ENCODE assay signal across 2 cellular contexts in the genomic region with DNA sequence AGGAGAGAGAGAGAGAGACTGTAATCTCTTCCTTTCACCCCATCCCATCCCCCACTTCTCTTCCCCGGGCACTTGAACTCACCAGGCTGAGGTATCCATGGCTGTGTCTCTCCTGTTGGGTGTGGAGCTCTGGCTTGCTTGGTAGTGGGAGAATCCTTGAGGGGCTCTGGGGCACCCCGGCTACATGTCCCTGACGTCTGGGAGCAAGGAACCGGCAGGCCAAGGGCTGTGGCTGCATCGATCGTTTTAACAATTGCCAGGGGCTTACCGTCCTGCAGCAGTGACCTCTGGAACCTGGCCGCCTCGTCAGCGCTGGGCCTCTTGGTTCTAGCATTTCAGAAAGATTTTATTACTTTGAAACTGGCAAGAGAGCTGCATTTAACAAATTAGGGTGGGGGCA.
TF ChIP-seq lines count a peak whose summit lies in the region.

No MANE protein-coding gene starts in this region.

TF ChIP-seq in WTC11, 78 proteins besides CTCF, POLR2A, EP300 and RAD21 (continued from another document):
- TF ChIP-seq, protein P1, sequence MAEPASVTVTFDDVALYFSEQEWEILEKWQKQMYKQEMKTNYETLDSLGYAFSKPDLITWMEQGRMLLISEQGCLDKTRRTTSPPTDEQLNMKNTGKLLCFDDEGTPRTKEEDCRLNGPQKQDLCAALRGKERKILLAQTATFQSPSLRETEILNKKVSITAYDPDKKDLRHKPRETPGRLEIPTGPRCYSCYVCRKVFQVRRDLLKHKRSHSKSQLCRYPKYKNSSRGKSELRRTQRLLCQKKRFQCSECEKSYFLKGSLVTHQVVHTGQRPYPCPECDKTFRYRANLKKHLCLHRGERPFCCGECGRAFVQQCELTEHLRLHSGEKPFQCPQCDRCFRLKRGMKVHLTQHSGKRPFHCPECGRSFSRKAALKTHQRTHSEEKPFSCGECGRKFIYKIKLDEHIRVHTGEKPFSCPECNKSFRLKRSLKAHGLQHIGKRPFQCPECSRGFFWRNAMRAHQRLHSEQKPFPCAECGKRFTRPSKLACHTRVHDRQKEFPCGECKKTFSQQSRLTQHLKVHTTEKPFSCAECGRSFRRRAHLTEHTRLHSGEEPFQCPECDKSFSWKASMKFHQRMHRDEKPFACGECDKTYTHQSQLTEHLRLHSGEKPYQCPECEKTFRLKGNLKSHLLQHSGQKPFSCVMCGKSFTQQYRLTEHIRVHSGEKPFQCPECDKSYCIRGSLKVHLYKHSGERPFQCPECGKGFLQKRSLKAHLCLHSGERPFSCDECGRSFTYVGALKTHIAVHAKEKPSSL (CRISPR knock-in tag; conservative IDR thresholded peaks at IDR 0.05): no peak

TF ChIP-seq in liver, 16 proteins besides CTCF, POLR2A, EP300 and RAD21 (continued from another document):
- TF ChIP-seq, protein P2, sequence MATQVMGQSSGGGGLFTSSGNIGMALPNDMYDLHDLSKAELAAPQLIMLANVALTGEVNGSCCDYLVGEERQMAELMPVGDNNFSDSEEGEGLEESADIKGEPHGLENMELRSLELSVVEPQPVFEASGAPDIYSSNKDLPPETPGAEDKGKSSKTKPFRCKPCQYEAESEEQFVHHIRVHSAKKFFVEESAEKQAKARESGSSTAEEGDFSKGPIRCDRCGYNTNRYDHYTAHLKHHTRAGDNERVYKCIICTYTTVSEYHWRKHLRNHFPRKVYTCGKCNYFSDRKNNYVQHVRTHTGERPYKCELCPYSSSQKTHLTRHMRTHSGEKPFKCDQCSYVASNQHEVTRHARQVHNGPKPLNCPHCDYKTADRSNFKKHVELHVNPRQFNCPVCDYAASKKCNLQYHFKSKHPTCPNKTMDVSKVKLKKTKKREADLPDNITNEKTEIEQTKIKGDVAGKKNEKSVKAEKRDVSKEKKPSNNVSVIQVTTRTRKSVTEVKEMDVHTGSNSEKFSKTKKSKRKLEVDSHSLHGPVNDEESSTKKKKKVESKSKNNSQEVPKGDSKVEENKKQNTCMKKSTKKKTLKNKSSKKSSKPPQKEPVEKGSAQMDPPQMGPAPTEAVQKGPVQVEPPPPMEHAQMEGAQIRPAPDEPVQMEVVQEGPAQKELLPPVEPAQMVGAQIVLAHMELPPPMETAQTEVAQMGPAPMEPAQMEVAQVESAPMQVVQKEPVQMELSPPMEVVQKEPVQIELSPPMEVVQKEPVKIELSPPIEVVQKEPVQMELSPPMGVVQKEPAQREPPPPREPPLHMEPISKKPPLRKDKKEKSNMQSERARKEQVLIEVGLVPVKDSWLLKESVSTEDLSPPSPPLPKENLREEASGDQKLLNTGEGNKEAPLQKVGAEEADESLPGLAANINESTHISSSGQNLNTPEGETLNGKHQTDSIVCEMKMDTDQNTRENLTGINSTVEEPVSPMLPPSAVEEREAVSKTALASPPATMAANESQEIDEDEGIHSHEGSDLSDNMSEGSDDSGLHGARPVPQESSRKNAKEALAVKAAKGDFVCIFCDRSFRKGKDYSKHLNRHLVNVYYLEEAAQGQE (IDR thresholded peaks at IDR 0.05): no peak
- TF ChIP-seq HNF4G (IDR thresholded peaks at IDR 0.05) (no peak), JUND (IDR thresholded peaks at IDR 0.05) (no peak), FOXA2 (IDR thresholded peaks at IDR 0.05) (no peak)
